Comparison of ENCODE assay signal across 1 cellular context in genomic region chr6:111759836-111760785, GRCh38.
TF ChIP-seq lines count a peak whose summit lies in the region.

No MANE protein-coding gene starts in this region.

TF ChIP-seq in GM12878, 131 proteins besides CTCF, POLR2A, EP300 and RAD21 (continued from another document):
- 0 out of 2 replicates have a peak, but pooled peaks have one; percentile 26 for TF ChIP-seq MLLT1 (IDR thresholded peaks at IDR 0.05)
- TF ChIP-seq NR2C2 (IDR thresholded peaks at IDR 0.05; ENCODE audit: borderline replicate concordance, control insufficient read depth, insufficient read length, low read depth), result no peak
- TF ChIP-seq STAT3 (IDR thresholded peaks at IDR 0.05; ENCODE audit: low read depth, low read length), result no peak
- TF ChIP-seq CHD4 (IDR thresholded peaks at IDR 0.05), result no peak
- TF ChIP-seq ZZZ3 (IDR thresholded peaks at IDR 0.05; ENCODE audit: control insufficient read depth, insufficient read length, low read depth), result no peak
- TF ChIP-seq MEF2B (IDR thresholded peaks at IDR 0.05; ENCODE audit: partially characterized antibody, poor library complexity, severe bottlenecking), result no peak
- TF ChIP-seq E4F1 (IDR thresholded peaks at IDR 0.05; ENCODE audit: borderline replicate concordance, partially characterized antibody), result no peak
- TF ChIP-seq PAX5 (IDR thresholded peaks at IDR 0.05; ENCODE audit: borderline replicate concordance, low read depth, low read length), result no peak
